8 cellular contexts compared by ENCODE assay signal in genomic region chr6:157981395-157982296, GRCh38. TPM values are rescaled to one million over a fixed set of nuclear protein-coding genes. Genes with fewer than 3 reads are reported as not detected.
DNase-seq lines count a peak whose midpoint lies in the region; ATAC-seq and TF ChIP-seq lines count a peak whose summit lies in the region.

A gene with protein sequence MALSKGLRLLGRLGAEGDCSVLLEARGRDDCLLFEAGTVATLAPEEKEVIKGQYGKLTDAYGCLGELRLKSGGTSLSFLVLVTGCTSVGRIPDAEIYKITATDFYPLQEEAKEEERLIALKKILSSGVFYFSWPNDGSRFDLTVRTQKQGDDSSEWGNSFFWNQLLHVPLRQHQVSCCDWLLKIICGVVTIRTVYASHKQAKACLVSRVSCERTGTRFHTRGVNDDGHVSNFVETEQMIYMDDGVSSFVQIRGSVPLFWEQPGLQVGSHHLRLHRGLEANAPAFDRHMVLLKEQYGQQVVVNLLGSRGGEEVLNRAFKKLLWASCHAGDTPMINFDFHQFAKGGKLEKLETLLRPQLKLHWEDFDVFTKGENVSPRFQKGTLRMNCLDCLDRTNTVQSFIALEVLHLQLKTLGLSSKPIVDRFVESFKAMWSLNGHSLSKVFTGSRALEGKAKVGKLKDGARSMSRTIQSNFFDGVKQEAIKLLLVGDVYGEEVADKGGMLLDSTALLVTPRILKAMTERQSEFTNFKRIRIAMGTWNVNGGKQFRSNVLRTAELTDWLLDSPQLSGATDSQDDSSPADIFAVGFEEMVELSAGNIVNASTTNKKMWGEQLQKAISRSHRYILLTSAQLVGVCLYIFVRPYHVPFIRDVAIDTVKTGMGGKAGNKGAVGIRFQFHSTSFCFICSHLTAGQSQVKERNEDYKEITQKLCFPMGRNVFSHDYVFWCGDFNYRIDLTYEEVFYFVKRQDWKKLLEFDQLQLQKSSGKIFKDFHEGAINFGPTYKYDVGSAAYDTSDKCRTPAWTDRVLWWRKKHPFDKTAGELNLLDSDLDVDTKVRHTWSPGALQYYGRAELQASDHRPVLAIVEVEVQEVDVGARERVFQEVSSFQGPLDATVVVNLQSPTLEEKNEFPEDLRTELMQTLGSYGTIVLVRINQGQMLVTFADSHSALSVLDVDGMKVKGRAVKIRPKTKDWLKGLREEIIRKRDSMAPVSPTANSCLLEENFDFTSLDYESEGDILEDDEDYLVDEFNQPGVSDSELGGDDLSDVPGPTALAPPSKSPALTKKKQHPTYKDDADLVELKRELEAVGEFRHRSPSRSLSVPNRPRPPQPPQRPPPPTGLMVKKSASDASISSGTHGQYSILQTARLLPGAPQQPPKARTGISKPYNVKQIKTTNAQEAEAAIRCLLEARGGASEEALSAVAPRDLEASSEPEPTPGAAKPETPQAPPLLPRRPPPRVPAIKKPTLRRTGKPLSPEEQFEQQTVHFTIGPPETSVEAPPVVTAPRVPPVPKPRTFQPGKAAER (N-terminal part only) (plus strand): TSS chr6:157981863. CDS start chr6:157981962, 99 bp downstream.

- H3K36me3 Mint-ChIP-seq in mesothelial cell of epicardium: no peaks in the 10 kb centered on the region

- ATAC-seq in GM18868 (IDR thresholded peaks at IDR 0.05; ENCODE audit: unreplicated experiment): peak; percentile 87
- ATAC-seq in HG03135 (IDR thresholded peaks at IDR 0.05; ENCODE audit: unreplicated experiment): peak; percentile 73

- H3K4me1 ChIP-seq in endocrine pancreas (ENCODE audit: control insufficient read depth, insufficient read depth, low read length): no peaks in the 10 kb centered on the region

- H3K27me3 Mint-ChIP-seq in mesothelial cell of epicardium (ENCODE audit: low read depth): peaks cover 3% of the 10 kb centered on the region

- POLR2A ChIA-PET in activated CD8-positive, alpha-beta memory T cell treated with anti-CD3 and anti-CD28 coated beads for 36 hours (lab: Charles Lee): interaction anchor here (0.6 to 0.8 kb wide), 3 partner anchors 34 to 230 kb away, joined by 3 to 5 read pairs (median 3); no protein-coding TSS in a partner anchor

- H3K9me3 ChIP-seq in endocrine pancreas (ENCODE audit: control insufficient read depth, low read length): no peaks in the 10 kb centered on the region

- no peaks in the 10 kb centered on the region for H3K9me3 Mint-ChIP-seq in mesothelial cell of epicardium

- CTCF ChIA-PET in activated CD8-positive, alpha-beta memory T cell treated with anti-CD3 and anti-CD28 coated beads for 36 hours (lab: Charles Lee): interaction anchor here (0.6 to 2.8 kb wide), 6 partner anchors 17 to 659 kb away, joined by 3 to 9 read pairs (median 3); partner anchors contain the start of gene TMEM242

- peak within 1 kb of the TSS; percentile 42 for H3K9ac ChIP-seq in endocrine pancreas (ENCODE audit: control insufficient read depth, insufficient read depth, low read length)

- no peaks in the 10 kb centered on the region for H3K27me3 ChIP-seq in endocrine pancreas (ENCODE audit: control insufficient read depth, insufficient read depth, low read length)

- H3K4me3 Mint-ChIP-seq in mesothelial cell of epicardium: peak within 1 kb of the TSS; percentile 81

- peaks cover 42% of the 10 kb centered on the region for H3K4me1 Mint-ChIP-seq in mesothelial cell of epicardium

- peak within 1 kb of the TSS; percentile 92 for H3K27ac Mint-ChIP-seq in mesothelial cell of epicardium

- no peaks in the 10 kb centered on the region for H3K36me3 ChIP-seq in endocrine pancreas (ENCODE audit: control insufficient read depth, insufficient read depth, low read length)

- peak; percentile 32 for TF ChIP-seq CTCF in mesothelial cell of epicardium (IDR thresholded peaks at IDR 0.05; ENCODE audit: unreplicated experiment)

- H3K4me3 ChIP-seq in endocrine pancreas (ENCODE audit: control insufficient read depth, insufficient read depth, low read length): peak within 1 kb of the TSS; percentile 87

- DNase-seq in AG08395 (ENCODE audit: low spot score): peak; percentile 80
- peak; percentile 78 for DNase-seq in NCI-H774 (lab: John Stamatoyannopoulos, UW)
- peak; percentile 75 to 80 for DNase-seq in mesothelial cell of epicardium (ENCODE audit: low spot score in 2 of 2, unreplicated experiment in 2 of 2)
- peak; percentile 62 to 67 for DNase-seq in stimulated activated CD8-positive, alpha-beta memory T cell treated with anti-CD3 and anti-CD28 coated beads, Interleukin-2, amount 100 ng/mL, for 1 hour (ENCODE audit: low read depth in 2 of 2)

RNA-seq across cellular contexts. Expression of the gene that starts here (rescaled TPM):
- total RNA-seq in activated CD8-positive, alpha-beta memory T cell treated with anti-CD3 and anti-CD28 coated beads for 36 hours: 10 to 100 TPM; 25.8 to 27.4 TPM
- 39.6 to 42.7 TPM (median 41.0 TPM) in 3 replicates for total RNA-seq in mesothelial cell of epicardium

Comparison
In these comparisons a context has a peak if more than half of its experiments do, and no peak if none do; other contexts are left out.
1. Peak in every context shown above with its lines: DNase-seq, ATAC-seq and H3K4me3 ChIP-seq.